6 cellular contexts compared by ENCODE assay signal in genomic region chr2:234792096-234792495, GRCh38.
DNase-seq lines count a peak whose midpoint lies in the region; FAIRE-seq and TF ChIP-seq lines count a peak whose summit lies in the region.
"Not testable (repeated sequence)": the region's sequence is repeated elsewhere in the genome, so short reads cannot be mapped to it uniquely, and the experiment has no call there.

No MANE protein-coding gene starts in this region.

- not testable (repeated sequence) for H2BK5ac ChIP-seq in neuronal stem cell (ENCODE audit: low read length)

- not testable (repeated sequence) for H4K8ac ChIP-seq in neuronal stem cell (ENCODE audit: low read depth, low read length)

- not testable (repeated sequence) for FAIRE-seq in astrocyte (lab: Jason Lieb, UNC)

- H3K9me3 Mint-ChIP-seq in astrocyte (ENCODE audit: unreplicated experiment); endodermal cell: not testable (repeated sequence)

- not testable (repeated sequence) for H3K18ac ChIP-seq in neuronal stem cell (ENCODE audit: low read length)

- not testable (repeated sequence) for H3K23ac ChIP-seq in neuronal stem cell (ENCODE audit: low read depth, low read length, poor library complexity)

- H3K79me1 ChIP-seq in neuronal stem cell (ENCODE audit: low read depth, low read length), result not testable (repeated sequence)

- not testable (repeated sequence) for H2AFZ ChIP-seq in astrocyte (ENCODE audit: low read depth, low read length)
- peak overlapping the region; percentile 86 for H2AFZ ChIP-seq in neuronal stem cell (ENCODE audit: low read length)

- H3K27ac ChIP-seq in astrocyte (ENCODE audit: low read depth, low read length) (peak overlapping the region; percentile 79), endodermal cell (ENCODE audit: low read depth, low read length) (peak overlapping the region; percentile 91)
- not testable (repeated sequence) for H3K27ac ChIP-seq in neuronal stem cell (replicated peaks; ENCODE audit: low read length)

- not testable (repeated sequence) for H2BK120ac ChIP-seq in neuronal stem cell (ENCODE audit: low read depth, low read length)

- H3K4me1 ChIP-seq in astrocyte (ENCODE audit: insufficient read depth, low read length), result peaks cover 29% of the 10 kb centered on the region
- H3K4me1 ChIP-seq in endodermal cell (ENCODE audit: control insufficient read depth, insufficient read depth, low read length), result not testable (repeated sequence)
- H3K4me1 ChIP-seq in neuronal stem cell (ENCODE audit: control insufficient read depth in 2 of 2, insufficient read depth in 1 of 2, low read depth in 1 of 2, low read length in 2 of 2), result peaks cover 9 to 27% of the 10 kb centered on the region in 2 donors

- H2AK5ac ChIP-seq in neuronal stem cell (ENCODE audit: low read depth, low read length), result not testable (repeated sequence)

- not testable (repeated sequence) for H3K36me3 ChIP-seq in astrocyte (ENCODE audit: insufficient read depth, low read length); endodermal cell (ENCODE audit: control insufficient read depth, insufficient read depth, low read length); neuronal stem cell (replicated peaks in 1 of 2; ENCODE audit: control insufficient read depth in 2 of 2, insufficient read depth in 2 of 2, low read length in 2 of 2)

- H3K4me1 Mint-ChIP-seq in astrocyte (ENCODE audit: low read depth, unreplicated experiment), result peaks cover 20% of the 10 kb centered on the region
- not testable (repeated sequence) for H3K4me1 Mint-ChIP-seq in endodermal cell

- 86 to 92% methylated on average over 2 to 8 of the region's 8 CpGs for WGBS in endodermal cell (ENCODE audit: insufficient coverage in 1 of 2, insufficient read length in 1 of 2), 2 experiments
- WGBS in neuronal stem cell (ENCODE audit: extremely low coverage in 2 of 2, insufficient read length in 2 of 2, insufficient replicate concordance in 1 of 2), 2 donors, result no CpG with 5 or more reads among the region's 8 CpGs

- DNase-seq in ELF-1 (ENCODE audit: low read depth, low spot score), result peak; percentile 26
- DNase-seq in NCI-H69 (lab: John Stamatoyannopoulos, UW), result peak; percentile 43
- not testable (repeated sequence) for DNase-seq in astrocyte (ENCODE audit: low read depth); endodermal cell; neuronal stem cell (ENCODE audit: low spot score)
- DNase-seq in mesenteric fat pad (ENCODE audit: low spot score), result peak; percentile 60

- H3K9me3 ChIP-seq in astrocyte (ENCODE audit: insufficient read depth, low read depth, low read length); endodermal cell (ENCODE audit: control insufficient read depth, low read length); neuronal stem cell (replicated peaks in 1 of 2; ENCODE audit: control insufficient read depth in 2 of 2, insufficient read depth in 1 of 2, low read depth in 1 of 2, low read length in 2 of 2): not testable (repeated sequence)

- H3K4me2 ChIP-seq in astrocyte (ENCODE audit: low read length), result peak overlapping the region; percentile 70
- H3K4me2 ChIP-seq in neuronal stem cell (ENCODE audit: insufficient read depth, low read length, poor library complexity, severe bottlenecking), result not testable (repeated sequence)

- not testable (repeated sequence) for H3K14ac ChIP-seq in neuronal stem cell (ENCODE audit: low read length)

- H3K79me2 ChIP-seq in astrocyte (ENCODE audit: insufficient read depth, low read length), result not testable (repeated sequence)

- H3K9ac ChIP-seq in astrocyte (ENCODE audit: low read length), result peak overlapping the region; percentile 48
- H3K9ac ChIP-seq in endodermal cell (ENCODE audit: extremely low read depth, low read length, poor library complexity, severe bottlenecking); neuronal stem cell (ENCODE audit: low read depth, low read length, poor library complexity): not testable (repeated sequence)

- not testable (repeated sequence) for H2BK12ac ChIP-seq in neuronal stem cell (ENCODE audit: low read length)

- H2BK15ac ChIP-seq in neuronal stem cell (ENCODE audit: low read length), result not testable (repeated sequence)

- H3K4me3 Mint-ChIP-seq in astrocyte (ENCODE audit: unreplicated experiment); endodermal cell: not testable (repeated sequence)

- not testable (repeated sequence) for H3K27me3 Mint-ChIP-seq in astrocyte (ENCODE audit: low read depth, unreplicated experiment); endodermal cell (ENCODE audit: insufficient read depth)

- H3K27ac Mint-ChIP-seq in astrocyte (ENCODE audit: unreplicated experiment), result peak overlapping the region; percentile 11
- not testable (repeated sequence) for H3K27ac Mint-ChIP-seq in endodermal cell

- not testable (repeated sequence) for TF ChIP-seq CTCF in astrocyte (IDR thresholded peaks at IDR 0.05; ENCODE audit: insufficient read depth, low read depth, low read length); endodermal cell (conservative IDR thresholded peaks at IDR 0.05)

- not testable (repeated sequence) for H3K4me3 ChIP-seq in astrocyte (ENCODE audit: insufficient read depth, low read depth, low read length); endodermal cell (ENCODE audit: low read length); neuronal stem cell (ENCODE audit: low read length in 2 of 2)

- H3K4ac ChIP-seq in neuronal stem cell (ENCODE audit: low read length), result not testable (repeated sequence)

- not testable (repeated sequence) for H4K20me1 ChIP-seq in astrocyte (ENCODE audit: insufficient read depth, low read length)

- not testable (repeated sequence) for H4K91ac ChIP-seq in neuronal stem cell (ENCODE audit: low read depth, low read length, poor library complexity)

- not testable (repeated sequence) for H3K36me3 Mint-ChIP-seq in astrocyte (ENCODE audit: low read depth, unreplicated experiment); endodermal cell (ENCODE audit: low read depth)

- not testable (repeated sequence) for H3K27me3 ChIP-seq in astrocyte (ENCODE audit: insufficient read depth, low read length); endodermal cell (ENCODE audit: control insufficient read depth, insufficient read depth, low read length, poor library complexity, severe bottlenecking); neuronal stem cell (ENCODE audit: control insufficient read depth in 3 of 3, insufficient read depth in 3 of 3, low read depth in 1 of 3, low read length in 3 of 3)
